ENCODE assay signal across 1 cellular context in genomic region chr1:214660900-214661299, GRCh38.
TF ChIP-seq lines count a peak whose summit lies in the region.

No MANE protein-coding gene starts in this region.

TF ChIP-seq in GM23338, 12 proteins besides CTCF, POLR2A, EP300 and RAD21 (continued from another document):
- TF ChIP-seq ZNF462 (CRISPR knock-in tag; IDR thresholded peaks at IDR 0.05) (no peak), POLR2AphosphoS5 (IDR thresholded peaks at IDR 0.05; ENCODE audit: low read depth) (no peak), STAT1 (IDR thresholded peaks at IDR 0.05; ENCODE audit: unreplicated experiment) (no peak), ETS1 (IDR thresholded peaks at IDR 0.05) (no peak)
